ENCODE assay signal across 1 cellular context in genomic region chr12:57522887-57523705, GRCh38.
TF ChIP-seq lines count a peak whose summit lies in the region.

No MANE protein-coding gene starts in this region.

TF ChIP-seq in HepG2, 621 proteins besides CTCF, POLR2A, EP300 and RAD21 (continued from another document and continues in another):
- TF ChIP-seq PATZ1 (CRISPR knock-in tag; IDR thresholded peaks at IDR 0.05) = 0 out of 2 replicates have a peak, but pooled peaks have one; percentile 14
- TF ChIP-seq ZNF30 (CRISPR knock-in tag; IDR thresholded peaks at IDR 0.05) = no peak
- no peak for TF ChIP-seq ATF3 (CRISPR knock-in tag; IDR thresholded peaks at IDR 0.05)
- TF ChIP-seq, protein P1, sequence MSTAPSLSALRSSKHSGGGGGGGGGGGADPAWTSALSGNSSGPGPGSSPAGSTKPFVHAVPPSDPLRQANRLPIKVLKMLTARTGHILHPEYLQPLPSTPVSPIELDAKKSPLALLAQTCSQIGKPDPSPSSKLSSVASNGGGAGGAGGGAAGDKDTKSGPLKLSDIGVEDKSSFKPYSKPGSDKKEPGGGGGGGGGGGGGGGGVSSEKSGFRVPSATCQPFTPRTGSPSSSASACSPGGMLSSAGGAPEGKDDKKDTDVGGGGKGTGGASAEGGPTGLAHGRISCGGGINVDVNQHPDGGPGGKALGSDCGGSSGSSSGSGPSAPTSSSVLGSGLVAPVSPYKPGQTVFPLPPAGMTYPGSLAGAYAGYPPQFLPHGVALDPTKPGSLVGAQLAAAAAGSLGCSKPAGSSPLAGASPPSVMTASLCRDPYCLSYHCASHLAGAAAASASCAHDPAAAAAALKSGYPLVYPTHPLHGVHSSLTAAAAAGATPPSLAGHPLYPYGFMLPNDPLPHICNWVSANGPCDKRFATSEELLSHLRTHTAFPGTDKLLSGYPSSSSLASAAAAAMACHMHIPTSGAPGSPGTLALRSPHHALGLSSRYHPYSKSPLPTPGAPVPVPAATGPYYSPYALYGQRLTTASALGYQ (CRISPR knock-in tag; IDR thresholded peaks at IDR 0.05) = no peak
- TF ChIP-seq KLF9 (CRISPR knock-in tag; IDR thresholded peaks at IDR 0.05; ENCODE audit: low read depth) = no peak
- no peak for TF ChIP-seq ZNF749 (CRISPR knock-in tag; IDR thresholded peaks at IDR 0.05; ENCODE audit: borderline replicate concordance)
- TF ChIP-seq ZNF292 (CRISPR knock-in tag; IDR thresholded peaks at IDR 0.05; ENCODE audit: borderline replicate concordance, low read depth) = no peak
- TF ChIP-seq ZSCAN20 (CRISPR knock-in tag; IDR thresholded peaks at IDR 0.05; ENCODE audit: borderline replicate concordance) = no peak
- TF ChIP-seq FOXK2 (IDR thresholded peaks at IDR 0.05) = no peak
- TF ChIP-seq TOE1 (CRISPR knock-in tag; IDR thresholded peaks at IDR 0.05) = no peak
- TF ChIP-seq, protein P2, sequence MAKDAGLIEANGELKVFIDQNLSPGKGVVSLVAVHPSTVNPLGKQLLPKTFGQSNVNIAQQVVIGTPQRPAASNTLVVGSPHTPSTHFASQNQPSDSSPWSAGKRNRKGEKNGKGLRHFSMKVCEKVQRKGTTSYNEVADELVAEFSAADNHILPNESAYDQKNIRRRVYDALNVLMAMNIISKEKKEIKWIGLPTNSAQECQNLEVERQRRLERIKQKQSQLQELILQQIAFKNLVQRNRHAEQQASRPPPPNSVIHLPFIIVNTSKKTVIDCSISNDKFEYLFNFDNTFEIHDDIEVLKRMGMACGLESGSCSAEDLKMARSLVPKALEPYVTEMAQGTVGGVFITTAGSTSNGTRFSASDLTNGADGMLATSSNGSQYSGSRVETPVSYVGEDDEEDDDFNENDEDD (CRISPR knock-in tag; IDR thresholded peaks at IDR 0.05; ENCODE audit: borderline replicate concordance) = no peak
- TF ChIP-seq ZNF232 (CRISPR knock-in tag; IDR thresholded peaks at IDR 0.05; ENCODE audit: borderline replicate concordance) = no peak
- TF ChIP-seq ZNF790 (CRISPR knock-in tag; IDR thresholded peaks at IDR 0.05; ENCODE audit: borderline replicate concordance) = no peak
- TF ChIP-seq NCOR1 (IDR thresholded peaks at IDR 0.05; ENCODE audit: borderline replicate concordance, low read length) = no peak
- TF ChIP-seq, protein P3, sequence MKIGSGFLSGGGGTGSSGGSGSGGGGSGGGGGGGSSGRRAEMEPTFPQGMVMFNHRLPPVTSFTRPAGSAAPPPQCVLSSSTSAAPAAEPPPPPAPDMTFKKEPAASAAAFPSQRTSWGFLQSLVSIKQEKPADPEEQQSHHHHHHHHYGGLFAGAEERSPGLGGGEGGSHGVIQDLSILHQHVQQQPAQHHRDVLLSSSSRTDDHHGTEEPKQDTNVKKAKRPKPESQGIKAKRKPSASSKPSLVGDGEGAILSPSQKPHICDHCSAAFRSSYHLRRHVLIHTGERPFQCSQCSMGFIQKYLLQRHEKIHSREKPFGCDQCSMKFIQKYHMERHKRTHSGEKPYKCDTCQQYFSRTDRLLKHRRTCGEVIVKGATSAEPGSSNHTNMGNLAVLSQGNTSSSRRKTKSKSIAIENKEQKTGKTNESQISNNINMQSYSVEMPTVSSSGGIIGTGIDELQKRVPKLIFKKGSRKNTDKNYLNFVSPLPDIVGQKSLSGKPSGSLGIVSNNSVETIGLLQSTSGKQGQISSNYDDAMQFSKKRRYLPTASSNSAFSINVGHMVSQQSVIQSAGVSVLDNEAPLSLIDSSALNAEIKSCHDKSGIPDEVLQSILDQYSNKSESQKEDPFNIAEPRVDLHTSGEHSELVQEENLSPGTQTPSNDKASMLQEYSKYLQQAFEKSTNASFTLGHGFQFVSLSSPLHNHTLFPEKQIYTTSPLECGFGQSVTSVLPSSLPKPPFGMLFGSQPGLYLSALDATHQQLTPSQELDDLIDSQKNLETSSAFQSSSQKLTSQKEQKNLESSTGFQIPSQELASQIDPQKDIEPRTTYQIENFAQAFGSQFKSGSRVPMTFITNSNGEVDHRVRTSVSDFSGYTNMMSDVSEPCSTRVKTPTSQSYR (CRISPR knock-in tag; IDR thresholded peaks at IDR 0.05; ENCODE audit: borderline replicate concordance) = no peak; the same call in 1 of the 2 replicates
- no peak for TF ChIP-seq IRF2 (CRISPR knock-in tag; IDR thresholded peaks at IDR 0.05)
- TF ChIP-seq TCF7L2 (IDR thresholded peaks at IDR 0.05; ENCODE audit: low read depth, low read length) = no peak
- TF ChIP-seq GATAD1 (CRISPR knock-in tag; IDR thresholded peaks at IDR 0.05) = peak; percentile 13; the same call in 1 of the 2 replicates
- no peak for TF ChIP-seq MED13 (CRISPR knock-in tag; IDR thresholded peaks at IDR 0.05)
- no peak; the same call in 1 of the 2 replicates for TF ChIP-seq ZNF878 (CRISPR knock-in tag; IDR thresholded peaks at IDR 0.05)
- no peak for TF ChIP-seq ZNF20 (CRISPR knock-in tag; IDR thresholded peaks at IDR 0.05)
- no peak for TF ChIP-seq SP2 (CRISPR knock-in tag; IDR thresholded peaks at IDR 0.05)
- TF ChIP-seq, protein P4, sequence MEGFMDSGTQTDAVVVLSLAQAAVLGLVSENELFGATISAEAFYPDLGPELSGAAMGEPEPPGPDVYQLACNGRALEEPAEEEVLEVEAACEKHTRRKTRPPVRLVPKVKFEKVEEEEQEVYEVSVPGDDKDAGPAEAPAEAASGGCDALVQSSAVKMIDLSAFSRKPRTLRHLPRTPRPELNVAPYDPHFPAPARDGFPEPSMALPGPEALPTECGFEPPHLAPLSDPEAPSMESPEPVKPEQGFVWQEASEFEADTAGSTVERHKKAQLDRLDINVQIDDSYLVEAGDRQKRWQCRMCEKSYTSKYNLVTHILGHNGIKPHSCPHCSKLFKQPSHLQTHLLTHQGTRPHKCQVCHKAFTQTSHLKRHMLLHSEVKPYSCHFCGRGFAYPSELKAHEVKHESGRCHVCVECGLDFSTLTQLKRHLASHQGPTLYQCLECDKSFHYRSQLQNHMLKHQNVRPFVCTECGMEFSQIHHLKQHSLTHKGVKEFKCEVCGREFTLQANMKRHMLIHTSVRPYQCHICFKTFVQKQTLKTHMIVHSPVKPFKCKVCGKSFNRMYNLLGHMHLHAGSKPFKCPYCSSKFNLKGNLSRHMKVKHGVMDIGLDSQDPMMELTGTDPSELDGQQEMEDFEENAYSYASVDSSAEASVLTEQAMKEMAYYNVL (CRISPR knock-in tag; IDR thresholded peaks at IDR 0.05; ENCODE audit: borderline replicate concordance) = no peak
- TF ChIP-seq IKZF4 (CRISPR knock-in tag; IDR thresholded peaks at IDR 0.05; ENCODE audit: borderline replicate concordance, low read depth, not compliant biosample characterization) = no peak
- no peak for TF ChIP-seq PAF1 (CRISPR knock-in tag; IDR thresholded peaks at IDR 0.05)
- no peak for TF ChIP-seq ZMAT3 (CRISPR knock-in tag; conservative IDR thresholded peaks at IDR 0.05)
- TF ChIP-seq TFE3 (CRISPR knock-in tag; IDR thresholded peaks at IDR 0.05) = no peak
- TF ChIP-seq ZNF263 (CRISPR knock-in tag; IDR thresholded peaks at IDR 0.05) = no peak
- TF ChIP-seq PRPF4 (IDR thresholded peaks at IDR 0.05; ENCODE audit: low read depth, low read length, poor library complexity, severe bottlenecking) = no peak
- TF ChIP-seq MNT (IDR thresholded peaks at IDR 0.05) = no peak
- TF ChIP-seq ZFP90 (CRISPR knock-in tag; IDR thresholded peaks at IDR 0.05; ENCODE audit: borderline replicate concordance) = no peak
- peak; percentile 18; the same call in 1 of the 2 replicates for TF ChIP-seq HDAC1 (CRISPR knock-in tag; IDR thresholded peaks at IDR 0.05)
- TF ChIP-seq, protein P5, sequence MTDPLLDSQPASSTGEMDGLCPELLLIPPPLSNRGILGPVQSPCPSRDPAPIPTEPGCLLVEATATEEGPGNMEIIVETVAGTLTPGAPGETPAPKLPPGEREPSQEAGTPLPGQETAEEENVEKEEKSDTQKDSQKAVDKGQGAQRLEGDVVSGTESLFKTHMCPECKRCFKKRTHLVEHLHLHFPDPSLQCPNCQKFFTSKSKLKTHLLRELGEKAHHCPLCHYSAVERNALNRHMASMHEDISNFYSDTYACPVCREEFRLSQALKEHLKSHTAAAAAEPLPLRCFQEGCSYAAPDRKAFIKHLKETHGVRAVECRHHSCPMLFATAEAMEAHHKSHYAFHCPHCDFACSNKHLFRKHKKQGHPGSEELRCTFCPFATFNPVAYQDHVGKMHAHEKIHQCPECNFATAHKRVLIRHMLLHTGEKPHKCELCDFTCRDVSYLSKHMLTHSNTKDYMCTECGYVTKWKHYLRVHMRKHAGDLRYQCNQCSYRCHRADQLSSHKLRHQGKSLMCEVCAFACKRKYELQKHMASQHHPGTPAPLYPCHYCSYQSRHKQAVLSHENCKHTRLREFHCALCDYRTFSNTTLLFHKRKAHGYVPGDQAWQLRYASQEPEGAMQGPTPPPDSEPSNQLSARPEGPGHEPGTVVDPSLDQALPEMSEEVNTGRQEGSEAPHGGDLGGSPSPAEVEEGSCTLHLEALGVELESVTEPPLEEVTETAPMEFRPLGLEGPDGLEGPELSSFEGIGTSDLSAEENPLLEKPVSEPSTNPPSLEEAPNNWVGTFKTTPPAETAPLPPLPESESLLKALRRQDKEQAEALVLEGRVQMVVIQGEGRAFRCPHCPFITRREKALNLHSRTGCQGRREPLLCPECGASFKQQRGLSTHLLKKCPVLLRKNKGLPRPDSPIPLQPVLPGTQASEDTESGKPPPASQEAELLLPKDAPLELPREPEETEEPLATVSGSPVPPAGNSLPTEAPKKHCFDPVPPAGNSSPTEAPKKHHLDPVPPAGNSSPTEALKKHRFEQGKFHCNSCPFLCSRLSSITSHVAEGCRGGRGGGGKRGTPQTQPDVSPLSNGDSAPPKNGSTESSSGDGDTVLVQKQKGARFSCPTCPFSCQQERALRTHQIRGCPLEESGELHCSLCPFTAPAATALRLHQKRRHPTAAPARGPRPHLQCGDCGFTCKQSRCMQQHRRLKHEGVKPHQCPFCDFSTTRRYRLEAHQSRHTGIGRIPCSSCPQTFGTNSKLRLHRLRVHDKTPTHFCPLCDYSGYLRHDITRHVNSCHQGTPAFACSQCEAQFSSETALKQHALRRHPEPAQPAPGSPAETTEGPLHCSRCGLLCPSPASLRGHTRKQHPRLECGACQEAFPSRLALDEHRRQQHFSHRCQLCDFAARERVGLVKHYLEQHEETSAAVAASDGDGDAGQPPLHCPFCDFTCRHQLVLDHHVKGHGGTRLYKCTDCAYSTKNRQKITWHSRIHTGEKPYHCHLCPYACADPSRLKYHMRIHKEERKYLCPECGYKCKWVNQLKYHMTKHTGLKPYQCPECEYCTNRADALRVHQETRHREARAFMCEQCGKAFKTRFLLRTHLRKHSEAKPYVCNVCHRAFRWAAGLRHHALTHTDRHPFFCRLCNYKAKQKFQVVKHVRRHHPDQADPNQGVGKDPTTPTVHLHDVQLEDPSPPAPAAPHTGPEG (CRISPR knock-in tag; IDR thresholded peaks at IDR 0.05) = no peak
- TF ChIP-seq ZNF605 (CRISPR knock-in tag; IDR thresholded peaks at IDR 0.05) = no peak
- TF ChIP-seq ZNF121 (CRISPR knock-in tag; IDR thresholded peaks at IDR 0.05) = no peak
- TF ChIP-seq JDP2 (CRISPR knock-in tag; IDR thresholded peaks at IDR 0.05; ENCODE audit: borderline replicate concordance) = no peak
- no peak for TF ChIP-seq HDAC2 (CRISPR knock-in tag; IDR thresholded peaks at IDR 0.05)
- TF ChIP-seq, protein P6, sequence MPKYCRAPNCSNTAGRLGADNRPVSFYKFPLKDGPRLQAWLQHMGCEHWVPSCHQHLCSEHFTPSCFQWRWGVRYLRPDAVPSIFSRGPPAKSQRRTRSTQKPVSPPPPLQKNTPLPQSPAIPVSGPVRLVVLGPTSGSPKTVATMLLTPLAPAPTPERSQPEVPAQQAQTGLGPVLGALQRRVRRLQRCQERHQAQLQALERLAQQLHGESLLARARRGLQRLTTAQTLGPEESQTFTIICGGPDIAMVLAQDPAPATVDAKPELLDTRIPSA (CRISPR knock-in tag; IDR thresholded peaks at IDR 0.05; ENCODE audit: borderline replicate concordance) = no peak
- TF ChIP-seq ZNF75D (CRISPR knock-in tag; IDR thresholded peaks at IDR 0.05; ENCODE audit: borderline replicate concordance) = no peak
- TF ChIP-seq ZNF678 (CRISPR knock-in tag; IDR thresholded peaks at IDR 0.05) = no peak
